In the genomic region with DNA sequence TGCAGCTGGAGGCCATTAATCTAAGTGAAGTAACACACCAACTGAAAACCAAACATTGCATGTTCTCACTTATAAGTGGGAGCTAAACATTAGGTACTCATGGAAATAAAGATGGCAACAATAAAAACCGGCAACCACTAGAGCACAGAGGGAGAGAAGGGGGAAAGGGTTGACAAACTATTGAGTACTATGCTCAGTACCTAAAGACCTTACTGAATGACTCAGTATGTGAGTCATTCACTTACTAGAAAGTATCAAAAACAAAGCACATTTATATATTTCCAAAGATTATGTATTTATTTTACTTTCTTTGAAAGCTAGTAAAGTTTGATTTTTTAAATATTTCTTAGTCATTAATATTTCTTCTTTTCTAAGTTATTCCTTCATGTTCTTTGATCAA, we compare ENCODE assay signal across 22 cellular contexts. TPM values are rescaled to one million over a fixed set of nuclear protein-coding genes. Genes with fewer than 3 reads are reported as not detected.
"Had no signal": no experiment of that assay in that cellular context is flagged by ENCODE, and none has a peak within 500 bp of the region (broad histone marks: within the 10 kb centered on the region; RNA-seq: fewer than 3 reads in every experiment).

No MANE protein-coding gene starts in this region.

- H3K27ac Mint-ChIP-seq: activated naive CD8-positive, alpha-beta T cell; activated T-cell treated with anti-CD3 and anti-CD28 coated beads, Interleukin-2, amount 50 U/mL, for 24 hours; activated T-helper 2 cell treated with anti-CD3 and anti-CD28 coated beads, Interferon-gamma antibody, Interleukin-2, Interleukin-4, amounts not matched to agents 10 μg/mL and 5 μg/mL and 100 μg/mL, durations not matched to agents 14 hours and 24 hours and 36 hours; effector memory CD8-positive, alpha-beta T cell; memory B cell; natural killer cell treated with Interleukin-12 subunit alpha and Interleukin-12 subunit beta and Interleukin-15 and Interleukin-18, amount 100 ng/mL, for 72 hours; type B pancreatic cell had no signal

- H3K4me3 Mint-ChIP-seq: activated naive CD8-positive, alpha-beta T cell; activated T-cell treated with anti-CD3 and anti-CD28 coated beads, Interleukin-2, amount 50 U/mL, for 24 hours; effector memory CD8-positive, alpha-beta T cell; memory B cell; natural killer cell treated with Interleukin-12 subunit alpha and Interleukin-12 subunit beta and Interleukin-15 and Interleukin-18, amount 100 ng/mL, for 72 hours; type B pancreatic cell had no signal

- H3K36me3 Mint-ChIP-seq: activated naive CD8-positive, alpha-beta T cell; memory B cell; natural killer cell treated with Interleukin-12 subunit alpha and Interleukin-12 subunit beta and Interleukin-15 and Interleukin-18, amount 100 ng/mL, for 72 hours; type B pancreatic cell had no signal

- ATAC-seq: effector memory CD8-positive, alpha-beta T cell; left colon; natural killer cell treated with Interleukin-12 subunit alpha and Interleukin-12 subunit beta and Interleukin-15 and Interleukin-18, amount 100 ng/mL, for 72 hours had no signal

- DNase-seq: activated CD4-positive, alpha-beta T cell treated with anti-CD3 and anti-CD28 coated beads, Interleukin-2, amount 50 U/mL, for 4 hours; activated CD8-positive, alpha-beta memory T cell treated with anti-CD3 and anti-CD28 coated beads for 24 hours; activated CD8-positive, alpha-beta memory T cell treated with anti-CD3 and anti-CD28 coated beads, Interleukin-2, amount 50 U/mL, for 4 hours; activated naive CD4-positive, alpha-beta T cell; activated T-cell treated with anti-CD3 and anti-CD28 coated beads, Interleukin-2, amount 50 U/mL, for 24 hours; adrenal gland; colonic mucosa; dorsolateral prefrontal cortex; effector memory CD8-positive, alpha-beta T cell; foreskin melanocyte; glutamatergic neuron; left colon; ovary; spleen; stimulated activated CD4-positive, alpha-beta T cell treated with anti-CD3 and anti-CD28 coated beads, Interleukin-4, amount 100 ng/mL, for 1 hour; stimulated activated naive CD4-positive, alpha-beta T cell; testis had no signal

- H3K27me3 Mint-ChIP-seq: activated naive CD8-positive, alpha-beta T cell; activated T-cell treated with anti-CD3 and anti-CD28 coated beads, Interleukin-2, amount 50 U/mL, for 24 hours; effector memory CD8-positive, alpha-beta T cell; memory B cell; natural killer cell treated with Interleukin-12 subunit alpha and Interleukin-12 subunit beta and Interleukin-15 and Interleukin-18, amount 100 ng/mL, for 72 hours; type B pancreatic cell had no signal

- H3K9me3 Mint-ChIP-seq: activated T-helper 2 cell treated with anti-CD3 and anti-CD28 coated beads, Interferon-gamma antibody, Interleukin-2, Interleukin-4, amounts not matched to agents 10 μg/mL and 5 μg/mL and 100 μg/mL, durations not matched to agents 14 hours and 24 hours and 36 hours; effector memory CD8-positive, alpha-beta T cell had no signal

RNA-seq across cellular contexts. Expression of a gene that starts 48.9 kb away (rescaled TPM):
- total RNA-seq: activated T-helper 2 cell treated with anti-CD3 and anti-CD28 coated beads, Interferon-gamma antibody, Interleukin-2, Interleukin-4, amounts not matched to agents 10 μg/mL and 5 μg/mL and 100 μg/mL, durations not matched to agents 14 hours and 24 hours and 36 hours; natural killer cell treated with Interleukin-12 subunit alpha and Interleukin-12 subunit beta and Interleukin-15 and Interleukin-18, amount 100 ng/mL, for 72 hours had no signal
